In the genomic region with DNA sequence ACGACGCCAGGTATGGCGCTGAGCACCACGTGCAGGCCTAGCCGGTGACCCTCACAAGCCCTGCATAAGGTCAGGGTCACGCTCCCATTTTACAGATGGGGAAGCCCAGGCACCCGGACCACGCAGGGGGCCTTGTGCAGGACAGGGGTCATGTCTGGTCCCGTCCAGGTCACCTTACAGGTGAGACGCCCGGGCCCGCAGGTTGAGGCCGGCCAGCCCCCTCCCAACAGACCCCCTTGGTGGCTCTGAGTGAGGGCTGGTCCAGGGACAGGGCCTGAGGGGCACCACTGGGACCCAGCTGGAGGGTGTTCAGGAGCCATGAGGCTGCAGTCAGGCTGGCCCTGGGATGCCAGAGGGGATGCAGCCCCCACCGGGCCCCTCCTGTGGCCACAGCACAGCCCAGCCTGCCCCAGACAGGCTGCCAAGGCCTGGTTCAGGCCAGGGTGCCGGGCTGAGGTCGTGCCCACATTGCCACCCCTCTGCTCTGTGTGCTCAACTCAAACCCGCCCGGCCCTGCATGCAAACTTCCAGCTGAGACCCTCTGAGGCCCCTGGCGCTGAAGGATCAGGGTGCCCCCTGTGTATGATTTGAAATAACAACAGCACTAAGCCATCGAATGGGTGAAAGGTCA, we compare ENCODE assay signal across 19 cellular contexts.
DNase-seq lines count a peak whose midpoint lies in the region; ATAC-seq and TF ChIP-seq lines count a peak whose summit lies in the region.
"Had no signal": no experiment of that assay in that cellular context is flagged by ENCODE, and none has a peak within 500 bp of the region (broad histone marks: within the 10 kb centered on the region; RNA-seq: fewer than 3 reads in every experiment).

No MANE protein-coding gene starts in this region.

- no peak overlapping the region for H3K4me2 ChIP-seq in PC-9

- H3K9me3 ChIP-seq in esophagus (ENCODE audit: control insufficient read depth in 2 of 2, insufficient read depth in 1 of 2, low read depth in 1 of 2, low read length in 1 of 2) (no peaks in the 10 kb centered on the region), right cardiac atrium (ENCODE audit: control insufficient read depth, low read length) (no peaks in the 10 kb centered on the region), vagina (no peaks in the 10 kb centered on the region), PC-9 (ENCODE audit: insufficient read depth, low read depth) (no peaks in the 10 kb centered on the region)
- H3K9me3 ChIP-seq: breast epithelium had no signal

- H3K36me3 ChIP-seq in esophagus (ENCODE audit: control insufficient read depth in 2 of 2, insufficient read depth in 2 of 2, low read length in 1 of 2): no peaks in the 10 kb centered on the region
- no peaks in the 10 kb centered on the region for H3K36me3 ChIP-seq in rectal smooth muscle tissue (ENCODE audit: control insufficient read depth, insufficient read depth, low read length)
- no peaks in the 10 kb centered on the region for H3K36me3 ChIP-seq in vagina
- no peaks in the 10 kb centered on the region for H3K36me3 ChIP-seq in PC-9 (ENCODE audit: low read depth)
- H3K36me3 ChIP-seq: breast epithelium had no signal

- no peak overlapping the region for H3K9ac ChIP-seq in rectal smooth muscle tissue (ENCODE audit: low read length)

- no TSS peak for BruUV-seq in PC-9 (replicated peaks; lab: Mats Ljungman, UMichigan)

- peak in 2 of 3 donors; percentile 56 to 64 for DNase-seq in right cardiac atrium
- no peak for DNase-seq in vagina (ENCODE audit: extremely low spot score in 2 of 2)
- DNase-seq in PC-9: no peak
- no peak for DNase-seq in NCI-H774 (lab: John Stamatoyannopoulos, UW)
- no peak for DNase-seq in nucleus accumbens (lab: John Stamatoyannopoulos, UW)
- DNase-seq: activated CD4-positive, alpha-beta T cell treated with anti-CD3 and anti-CD28 coated beads, Interleukin-2, amount 50 U/mL, for 48 hours; activated CD4-positive, CD25-positive, alpha-beta regulatory T cell; activated effector memory CD4-positive, alpha-beta T cell treated with anti-CD3 and anti-CD28 coated beads, Interleukin-2, amount 50 U/mL, for 16 hours; DMS53; HCEC 1CT; immature natural killer cell; MM.1S; NCI-H146; NCI-H524 treated with DMSO at 0.1 percent for 48 hours; T1000 had no signal

- H4K20me1 ChIP-seq in PC-9 (ENCODE audit: insufficient read depth): no peaks in the 10 kb centered on the region

- CTCF ChIA-PET in PC-9 (lab: Charles Lee): no interaction called here

- no peak for TF ChIP-seq POLR2A in vagina (IDR thresholded peaks at IDR 0.05)

- intact Hi-C loops in right cardiac atrium (cut with DNase I): loop anchor here in 1 of 4 donors (10.0 kb wide), 1 partner anchor 69 kb away; a partner anchor contains a TSS
- intact Hi-C loops in vagina (cut with DNase I): loop anchor here (10.0 kb wide), 1 partner anchor 49 kb away; no protein-coding TSS in a partner anchor
- intact Hi-C loops in PC-9 (cut with micrococcal nuclease; ENCODE audit: unreplicated experiment): no loop called here

- H3K4me1 ChIP-seq in esophagus (ENCODE audit: control insufficient read depth in 2 of 2, insufficient read depth in 2 of 2, low read length in 1 of 2): peaks cover 15 to 33% of the 10 kb centered on the region in 2 donors
- peaks cover 17% of the 10 kb centered on the region for H3K4me1 ChIP-seq in right cardiac atrium (ENCODE audit: control insufficient read depth, insufficient read depth, low read length)
- peaks cover 36% of the 10 kb centered on the region for H3K4me1 ChIP-seq in rectal smooth muscle tissue (ENCODE audit: control insufficient read depth, insufficient read depth, low read length)
- H3K4me1 ChIP-seq in vagina: peaks cover 66% of the 10 kb centered on the region
- H3K4me1 ChIP-seq in PC-9 (replicated peaks; ENCODE audit: insufficient read depth): peaks cover 11% of the 10 kb centered on the region; the same call in 1 of the 2 replicates

- no peaks in the 10 kb centered on the region for H3F3A ChIP-seq in PC-9 (ENCODE audit: insufficient read depth, low read depth)

- WGBS in esophagus, 2 donors: 87% methylated on average over 20 of the region's 20 CpGs
- WGBS in right cardiac atrium: 91% methylated on average over 20 of the region's 20 CpGs

- H3K27ac ChIP-seq in esophagus (ENCODE audit: low read depth in 2 of 2, low read length in 1 of 2) (peak overlapping the region; percentile 87 to 90), right cardiac atrium (ENCODE audit: low read length) (no peak overlapping the region), rectal smooth muscle tissue (ENCODE audit: low read depth, low read length) (peak overlapping the region; percentile 99), vagina (peak overlapping the region; percentile 98), PC-9 (no peak overlapping the region)
- H3K27ac ChIP-seq: RWPE1 had no signal

- POLR2A ChIA-PET in PC-9 (lab: Charles Lee; ENCODE audit: unreplicated experiment): no interaction called here

- H3K27me3 ChIP-seq in esophagus (ENCODE audit: control insufficient read depth in 1 of 2, insufficient read depth in 2 of 2, low read length in 2 of 2) (no peaks in the 10 kb centered on the region), right cardiac atrium (ENCODE audit: control insufficient read depth, insufficient read depth) (no peaks in the 10 kb centered on the region), rectal smooth muscle tissue (ENCODE audit: control insufficient read depth, insufficient read depth, low read length) (no peaks in the 10 kb centered on the region), vagina (no peaks in the 10 kb centered on the region), PC-9 (ENCODE audit: insufficient read depth, low read depth) (no peaks in the 10 kb centered on the region)

- no peak overlapping the region for H3K4me3 ChIP-seq in esophagus (ENCODE audit: low read depth in 1 of 2, low read length in 2 of 2)
- no peak overlapping the region for H3K4me3 ChIP-seq in right cardiac atrium (ENCODE audit: low read length)
- H3K4me3 ChIP-seq in rectal smooth muscle tissue (ENCODE audit: low read length): no peak overlapping the region
- no peak overlapping the region for H3K4me3 ChIP-seq in vagina
- H3K4me3 ChIP-seq in PC-9: no peak overlapping the region
- H3K4me3 ChIP-seq: breast epithelium had no signal

- H3K9me2 ChIP-seq in PC-9 (ENCODE audit: insufficient read depth): no peaks in the 10 kb centered on the region

- no peaks in the 10 kb centered on the region for H3K79me2 ChIP-seq in PC-9 (ENCODE audit: low read depth)

- no peak overlapping the region for H2AFZ ChIP-seq in PC-9

- no peak for ATAC-seq in right cardiac atrium

- TF ChIP-seq CTCF in vagina (IDR thresholded peaks at IDR 0.05) (no peak), PC-9 (conservative IDR thresholded peaks at IDR 0.05) (no peak)

Comparison
In these comparisons a context has a peak if more than half of its experiments do, and no peak if none do; other contexts are left out.
1. H3K27ac ChIP-seq: peak in esophagus (2 of 2), rectal smooth muscle tissue (single experiment) and vagina (single experiment); none in right cardiac atrium (single experiment) and PC-9 (single experiment).
2. DNase-seq: peak in right cardiac atrium (2 of 3); none in vagina (0 of 2), PC-9 (0 of 2), NCI-H774 (single experiment) and nucleus accumbens (0 of 56).